Comparison of ENCODE assay signal across 1 cellular context in the genomic region with DNA sequence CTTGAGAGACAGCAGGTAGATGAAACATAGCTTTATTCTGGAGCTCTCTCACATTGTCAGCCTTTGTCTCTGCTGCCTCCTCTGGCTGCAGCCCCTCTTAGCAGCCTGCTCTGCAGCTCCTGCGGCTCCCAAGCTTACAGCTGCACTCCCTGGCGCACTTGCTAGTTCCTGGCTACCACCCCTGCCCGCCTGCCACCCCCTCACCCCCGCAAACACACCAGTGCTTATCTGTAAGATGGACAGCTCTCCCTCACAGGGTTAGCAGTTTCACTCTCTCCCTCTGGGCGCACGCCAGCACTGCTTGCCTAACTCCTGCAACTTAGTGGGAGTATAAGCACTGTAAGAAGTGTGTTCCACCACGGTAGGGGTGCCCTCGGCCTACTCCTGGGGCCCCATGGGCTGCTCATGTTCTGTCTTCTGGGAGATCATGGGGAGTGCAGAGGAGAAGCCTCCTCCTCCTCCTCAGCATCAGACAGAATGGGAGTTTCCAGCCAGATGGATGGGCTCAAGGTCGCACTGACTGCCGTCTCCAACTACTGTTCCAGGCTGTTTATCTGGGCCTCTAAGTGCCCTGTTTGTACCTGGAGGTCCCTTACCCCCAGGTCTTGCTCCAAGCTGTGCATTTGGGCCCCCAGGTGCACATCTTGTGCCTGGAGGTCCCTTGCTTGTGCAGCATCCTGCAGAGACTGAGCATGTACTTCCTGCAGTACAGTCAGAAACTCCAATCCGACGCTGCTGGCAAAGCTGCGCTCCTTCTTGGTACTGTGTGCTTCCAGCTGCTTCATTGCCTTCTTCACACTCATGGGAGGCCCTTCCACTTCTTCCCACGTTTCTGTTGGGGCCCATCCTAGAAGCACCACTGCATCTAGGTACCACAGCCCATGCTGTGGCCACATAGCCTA.
TF ChIP-seq lines count a peak whose summit lies in the region.

No MANE protein-coding gene starts in this region.

TF ChIP-seq in HepG2, 621 proteins besides CTCF, POLR2A, EP300 and RAD21 (continued from another document):
- TF ChIP-seq, protein P1, sequence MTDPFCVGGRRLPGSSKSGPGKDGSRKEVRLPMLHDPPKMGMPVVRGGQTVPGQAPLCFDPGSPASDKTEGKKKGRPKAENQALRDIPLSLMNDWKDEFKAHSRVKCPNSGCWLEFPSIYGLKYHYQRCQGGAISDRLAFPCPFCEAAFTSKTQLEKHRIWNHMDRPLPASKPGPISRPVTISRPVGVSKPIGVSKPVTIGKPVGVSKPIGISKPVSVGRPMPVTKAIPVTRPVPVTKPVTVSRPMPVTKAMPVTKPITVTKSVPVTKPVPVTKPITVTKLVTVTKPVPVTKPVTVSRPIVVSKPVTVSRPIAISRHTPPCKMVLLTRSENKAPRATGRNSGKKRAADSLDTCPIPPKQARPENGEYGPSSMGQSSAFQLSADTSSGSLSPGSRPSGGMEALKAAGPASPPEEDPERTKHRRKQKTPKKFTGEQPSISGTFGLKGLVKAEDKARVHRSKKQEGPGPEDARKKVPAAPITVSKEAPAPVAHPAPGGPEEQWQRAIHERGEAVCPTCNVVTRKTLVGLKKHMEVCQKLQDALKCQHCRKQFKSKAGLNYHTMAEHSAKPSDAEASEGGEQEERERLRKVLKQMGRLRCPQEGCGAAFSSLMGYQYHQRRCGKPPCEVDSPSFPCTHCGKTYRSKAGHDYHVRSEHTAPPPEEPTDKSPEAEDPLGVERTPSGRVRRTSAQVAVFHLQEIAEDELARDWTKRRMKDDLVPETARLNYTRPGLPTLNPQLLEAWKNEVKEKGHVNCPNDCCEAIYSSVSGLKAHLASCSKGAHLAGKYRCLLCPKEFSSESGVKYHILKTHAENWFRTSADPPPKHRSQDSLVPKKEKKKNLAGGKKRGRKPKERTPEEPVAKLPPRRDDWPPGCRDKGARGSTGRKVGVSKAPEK (CRISPR knock-in tag; IDR thresholded peaks at IDR 0.05; ENCODE audit: borderline replicate concordance): no peak
- TF ChIP-seq, protein P2, sequence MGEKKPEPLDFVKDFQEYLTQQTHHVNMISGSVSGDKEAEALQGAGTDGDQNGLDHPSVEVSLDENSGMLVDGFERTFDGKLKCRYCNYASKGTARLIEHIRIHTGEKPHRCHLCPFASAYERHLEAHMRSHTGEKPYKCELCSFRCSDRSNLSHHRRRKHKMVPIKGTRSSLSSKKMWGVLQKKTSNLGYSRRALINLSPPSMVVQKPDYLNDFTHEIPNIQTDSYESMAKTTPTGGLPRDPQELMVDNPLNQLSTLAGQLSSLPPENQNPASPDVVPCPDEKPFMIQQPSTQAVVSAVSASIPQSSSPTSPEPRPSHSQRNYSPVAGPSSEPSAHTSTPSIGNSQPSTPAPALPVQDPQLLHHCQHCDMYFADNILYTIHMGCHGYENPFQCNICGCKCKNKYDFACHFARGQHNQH (CRISPR knock-in tag; IDR thresholded peaks at IDR 0.05): peak; percentile 7; the same call in 1 of the 2 replicates
- TF ChIP-seq, protein P3, sequence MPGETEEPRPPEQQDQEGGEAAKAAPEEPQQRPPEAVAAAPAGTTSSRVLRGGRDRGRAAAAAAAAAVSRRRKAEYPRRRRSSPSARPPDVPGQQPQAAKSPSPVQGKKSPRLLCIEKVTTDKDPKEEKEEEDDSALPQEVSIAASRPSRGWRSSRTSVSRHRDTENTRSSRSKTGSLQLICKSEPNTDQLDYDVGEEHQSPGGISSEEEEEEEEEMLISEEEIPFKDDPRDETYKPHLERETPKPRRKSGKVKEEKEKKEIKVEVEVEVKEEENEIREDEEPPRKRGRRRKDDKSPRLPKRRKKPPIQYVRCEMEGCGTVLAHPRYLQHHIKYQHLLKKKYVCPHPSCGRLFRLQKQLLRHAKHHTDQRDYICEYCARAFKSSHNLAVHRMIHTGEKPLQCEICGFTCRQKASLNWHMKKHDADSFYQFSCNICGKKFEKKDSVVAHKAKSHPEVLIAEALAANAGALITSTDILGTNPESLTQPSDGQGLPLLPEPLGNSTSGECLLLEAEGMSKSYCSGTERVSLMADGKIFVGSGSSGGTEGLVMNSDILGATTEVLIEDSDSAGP (CRISPR knock-in tag; IDR thresholded peaks at IDR 0.05; ENCODE audit: borderline replicate concordance): 0 out of 2 replicates have a peak, but pooled peaks have one; percentile 25
- TF ChIP-seq RFXAP (CRISPR knock-in tag; IDR thresholded peaks at IDR 0.05; ENCODE audit: borderline replicate concordance): 0 out of 2 replicates have a peak, but pooled peaks have one; percentile 19
- TF ChIP-seq, protein P4, sequence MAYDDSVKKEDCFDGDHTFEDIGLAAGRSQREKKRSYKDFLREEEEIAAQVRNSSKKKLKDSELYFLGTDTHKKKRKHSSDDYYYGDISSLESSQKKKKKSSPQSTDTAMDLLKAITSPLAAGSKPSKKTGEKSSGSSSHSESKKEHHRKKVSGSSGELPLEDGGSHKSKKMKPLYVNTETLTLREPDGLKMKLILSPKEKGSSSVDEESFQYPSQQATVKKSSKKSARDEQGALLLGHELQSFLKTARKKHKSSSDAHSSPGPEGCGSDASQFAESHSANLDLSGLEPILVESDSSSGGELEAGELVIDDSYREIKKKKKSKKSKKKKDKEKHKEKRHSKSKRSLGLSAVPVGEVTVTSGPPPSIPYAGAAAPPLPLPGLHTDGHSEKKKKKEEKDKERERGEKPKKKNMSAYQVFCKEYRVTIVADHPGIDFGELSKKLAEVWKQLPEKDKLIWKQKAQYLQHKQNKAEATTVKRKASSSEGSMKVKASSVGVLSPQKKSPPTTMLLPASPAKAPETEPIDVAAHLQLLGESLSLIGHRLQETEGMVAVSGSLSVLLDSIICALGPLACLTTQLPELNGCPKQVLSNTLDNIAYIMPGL (CRISPR knock-in tag; IDR thresholded peaks at IDR 0.05; ENCODE audit: borderline replicate concordance in 1 of 2, low read depth in 1 of 2): peak in 1 of 2 experiments; percentile 27; a peak in 1 of 4 replicates
- TF ChIP-seq ISL2 (CRISPR knock-in tag; IDR thresholded peaks at IDR 0.05): 0 out of 2 replicates have a peak, but pooled peaks have one; percentile 11
- TF ChIP-seq, protein P5, sequence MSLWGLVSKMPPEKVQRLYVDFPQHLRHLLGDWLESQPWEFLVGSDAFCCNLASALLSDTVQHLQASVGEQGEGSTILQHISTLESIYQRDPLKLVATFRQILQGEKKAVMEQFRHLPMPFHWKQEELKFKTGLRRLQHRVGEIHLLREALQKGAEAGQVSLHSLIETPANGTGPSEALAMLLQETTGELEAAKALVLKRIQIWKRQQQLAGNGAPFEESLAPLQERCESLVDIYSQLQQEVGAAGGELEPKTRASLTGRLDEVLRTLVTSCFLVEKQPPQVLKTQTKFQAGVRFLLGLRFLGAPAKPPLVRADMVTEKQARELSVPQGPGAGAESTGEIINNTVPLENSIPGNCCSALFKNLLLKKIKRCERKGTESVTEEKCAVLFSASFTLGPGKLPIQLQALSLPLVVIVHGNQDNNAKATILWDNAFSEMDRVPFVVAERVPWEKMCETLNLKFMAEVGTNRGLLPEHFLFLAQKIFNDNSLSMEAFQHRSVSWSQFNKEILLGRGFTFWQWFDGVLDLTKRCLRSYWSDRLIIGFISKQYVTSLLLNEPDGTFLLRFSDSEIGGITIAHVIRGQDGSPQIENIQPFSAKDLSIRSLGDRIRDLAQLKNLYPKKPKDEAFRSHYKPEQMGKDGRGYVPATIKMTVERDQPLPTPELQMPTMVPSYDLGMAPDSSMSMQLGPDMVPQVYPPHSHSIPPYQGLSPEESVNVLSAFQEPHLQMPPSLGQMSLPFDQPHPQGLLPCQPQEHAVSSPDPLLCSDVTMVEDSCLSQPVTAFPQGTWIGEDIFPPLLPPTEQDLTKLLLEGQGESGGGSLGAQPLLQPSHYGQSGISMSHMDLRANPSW (CRISPR knock-in tag; IDR thresholded peaks at IDR 0.05; ENCODE audit: borderline replicate concordance): no peak
